18 cellular contexts compared by ENCODE assay signal in genomic region chr5:10645146-10645545, GRCh38.
DNase-seq lines count a peak whose midpoint lies in the region; ATAC-seq, FAIRE-seq and TF ChIP-seq lines count a peak whose summit lies in the region.
"Had no signal": no experiment of that assay in that cellular context is flagged by ENCODE, and none has a peak within 500 bp of the region (broad histone marks: within the 10 kb centered on the region; RNA-seq: fewer than 3 reads in every experiment).

No MANE protein-coding gene starts in this region.

- no peak overlapping the region for H3K4me2 ChIP-seq in GM12878 (ENCODE audit: control insufficient read depth, insufficient read depth)

- in situ Hi-C loops in GM12878 (cut with MboI) = no loop called here

- no peak overlapping the region for H3K27ac ChIP-seq in right cardiac atrium (ENCODE audit: low read length)
- no peak overlapping the region; the same call in 1 of the 2 replicates for H3K27ac ChIP-seq in GM12878 (ENCODE audit: control insufficient read depth, insufficient read depth)
- H3K27ac ChIP-seq in stomach = no peak overlapping the region
- H3K27ac ChIP-seq: WERI-Rb-1 had no signal

- no peak for TF ChIP-seq CTCF in GM12878 (IDR thresholded peaks at IDR 0.05 in 2 of 3, conservative IDR thresholded peaks at IDR 0.05 in 1 of 3; ENCODE audit: control insufficient read depth in 2 of 3, extremely low read depth in 1 of 3, insufficient read depth in 1 of 3, low read depth in 3 of 3, low read length in 3 of 3)
- no peak for TF ChIP-seq CTCF in stomach (IDR thresholded peaks at IDR 0.05)

- no peak overlapping the region for H3K4me3 ChIP-seq in right cardiac atrium (ENCODE audit: low read length)
- no peak overlapping the region; the same call in 1 of the 2 replicates for H3K4me3 ChIP-seq in GM12878
- H3K4me3 ChIP-seq in stomach = no peak overlapping the region

- no peak overlapping the region for H2AFZ ChIP-seq in GM12878 (ENCODE audit: control insufficient read depth, low read depth, low read length)

- TF ChIP-seq RAD21 in GM12878 (IDR thresholded peaks at IDR 0.05; ENCODE audit: insufficient read depth, low read depth, low read length) = no peak

- ATAC-seq in right cardiac atrium = peak; percentile 12 to 51
- peak; percentile 48 for ATAC-seq in GM21825 (IDR thresholded peaks at IDR 0.05; ENCODE audit: unreplicated experiment)
- ATAC-seq in GM12878 = peak; percentile 64
- ATAC-seq: HepG2 had no signal

- intact Hi-C loops in right cardiac atrium (cut with DNase I) = no loop called here
- intact Hi-C loops in cardiac septum (cut with DNase I) = no loop called here
- intact Hi-C loops in GM12878 (cut with micrococcal nuclease; ENCODE audit: unreplicated experiment) = no loop called here
- intact Hi-C loops in stomach (cut with DNase I; ENCODE audit: low total_unique reads) = no loop called here

- CTCF ChIA-PET in GM12878 (lab: Yijun Ruan, JAX) = interaction anchor here (1.3 to 2.8 kb wide), 3 partner anchors 11 to 192 kb away, joined by 4 to 8 read pairs (median 5); no protein-coding TSS in a partner anchor

- no peaks in the 10 kb centered on the region for H4K20me1 ChIP-seq in GM12878 (ENCODE audit: control insufficient read depth, insufficient read depth)

- DNase-seq in right cardiac atrium (no peak), cardiac septum (ENCODE audit: low spot score) (no peak), GM12878 (ENCODE audit: low read depth, low spot score) (no peak), stomach (peak; percentile 9), NCI-H187 treated with DMSO at 0.1 percent for 48 hours (lab: John Stamatoyannopoulos, UW) (no peak), NCI-H774 (lab: John Stamatoyannopoulos, UW) (no peak), DMS53 (lab: John Stamatoyannopoulos, UW) (no peak)
- DNase-seq: activated CD8-positive, alpha-beta memory T cell treated with anti-CD3 and anti-CD28 coated beads, Interleukin-2, amount 50 U/mL, for 48 hours; activated naive CD4-positive, alpha-beta T cell treated with anti-CD3 and anti-CD28 coated beads, Interleukin-2, amount 50 U/mL, for 16 hours; hippocampal formation; NCI-H1694 treated with DMSO at 0.1 percent for 48 hours; NCI-H345; retina; RPMI8226; WERI-Rb-1 had no signal

- peaks cover 48% of the 10 kb centered on the region for H3K79me2 ChIP-seq in GM12878 (ENCODE audit: control insufficient read depth, insufficient read depth, low read length)

- no peak overlapping the region for H3K9ac ChIP-seq in GM12878 (ENCODE audit: control insufficient read depth, insufficient read depth, low read length)

- POLR2A ChIA-PET in GM12878 (lab: Charles Lee) = interaction anchor here (0.9 to 1.5 kb wide), 4 partner anchors 10 to 78 kb away, joined by 3 to 5 read pairs (median 4); no protein-coding TSS in a partner anchor

- H3K27me3 ChIP-seq in right cardiac atrium (ENCODE audit: control insufficient read depth, insufficient read depth) (no peaks in the 10 kb centered on the region), GM12878 (replicated peaks in 1 of 2; ENCODE audit: control insufficient read depth in 2 of 2, insufficient read depth in 2 of 2, low read length in 1 of 2) (no peaks in the 10 kb centered on the region), stomach (peaks cover 0 to 20% (median 16%) of the 10 kb centered on the region in 3 donors)

- TF ChIP-seq POLR2A in GM12878 (IDR thresholded peaks at IDR 0.05; ENCODE audit: low read depth, low read length) (no peak), stomach (IDR thresholded peaks at IDR 0.05) (no peak)

- H3K9me3 ChIP-seq in right cardiac atrium (ENCODE audit: control insufficient read depth, low read length) (no peaks in the 10 kb centered on the region), GM12878 (replicated peaks; ENCODE audit: control insufficient read depth, insufficient read depth, low read length) (no peaks in the 10 kb centered on the region; the same call in 1 of the 3 replicates), stomach (peaks cover 0 to under 1% (median 0%) of the 10 kb centered on the region in 4 donors)

- H3K36me3 ChIP-seq in GM12878 (ENCODE audit: control insufficient read depth in 2 of 2, insufficient read depth in 2 of 2, low read length in 1 of 2) (peaks cover 11 to 34% of the 10 kb centered on the region in 2 experiments), stomach (peaks cover 0 to 11% (median 0%) of the 10 kb centered on the region in 4 donors)

- TF ChIP-seq EP300 in GM12878 (IDR thresholded peaks at IDR 0.05; ENCODE audit: borderline replicate concordance in 1 of 2, control insufficient read depth in 1 of 2, low read depth in 2 of 2, low read length in 2 of 2) (no peak), stomach (IDR thresholded peaks at IDR 0.05) (no peak)

- no peak for FAIRE-seq in GM12878 (lab: Jason Lieb, UNC)
- FAIRE-seq: endometrium, HepG2 had no signal

- no TSS peak for BruUV-seq in GM12878 (replicated peaks; lab: Mats Ljungman, UMichigan)

- WGBS in right cardiac atrium = 95% methylated on average over 3 of the region's 3 CpGs
- 100% methylated on average over 3 of the region's 3 CpGs for WGBS in GM12878 (ENCODE audit: insufficient coverage, insufficient replicate concordance, low lambda C conversion rate, missing lambda C conversion rate)
- WGBS in stomach, 5 donors = 82 to 92% (median 91%) methylated on average over 3 of the region's 3 CpGs

- no peaks in the 10 kb centered on the region for H3K4me1 ChIP-seq in right cardiac atrium (ENCODE audit: control insufficient read depth, insufficient read depth, low read length)
- H3K4me1 ChIP-seq in GM12878 (ENCODE audit: control insufficient read depth, insufficient read depth, low read length) = peaks cover 13% of the 10 kb centered on the region
- H3K4me1 ChIP-seq in stomach = peaks cover 0 to 7% (median 0%) of the 10 kb centered on the region in 4 donors

- RAD21 ChIA-PET in GM12878 (lab: Charles Lee; ENCODE audit: unreplicated experiment) = interaction anchor here (0.7 to 1.6 kb wide), 4 partner anchors 9 to 40 kb away, joined by 3 to 4 read pairs (median 4); no protein-coding TSS in a partner anchor

- SMC1A ChIA-PET in GM12878 (lab: Charles Lee; ENCODE audit: uncharacterized antibody, unreplicated experiment) = interaction anchor here (2.2 kb wide), 1 partner anchor 9 kb away, joined by 6 read pairs; no protein-coding TSS in a partner anchor

TF ChIP-seq in GM12878, 131 proteins besides CTCF, POLR2A, EP300 and RAD21 (continues in another document):
- no peak for TF ChIP-seq SMAD1 (IDR thresholded peaks at IDR 0.05; ENCODE audit: low read depth, partially characterized antibody)
- no peak for TF ChIP-seq HDAC6 (IDR thresholded peaks at IDR 0.05; ENCODE audit: unreplicated experiment)
- TF ChIP-seq TCF7 (IDR thresholded peaks at IDR 0.05; ENCODE audit: borderline replicate concordance) = no peak
- TF ChIP-seq BCLAF1 (IDR thresholded peaks at IDR 0.05) = no peak
- TF ChIP-seq CREB1 (IDR thresholded peaks at IDR 0.05; ENCODE audit: low read depth) = peak; percentile 21; the same call in 1 of the 2 replicates
- peak; percentile 20; the same call in 1 of the 2 replicates for TF ChIP-seq SPI1 (IDR thresholded peaks at IDR 0.05; ENCODE audit: borderline replicate concordance, insufficient read depth, low read depth, low read length)
- peak; percentile 51; the same call in 1 of the 2 replicates for TF ChIP-seq EED (IDR thresholded peaks at IDR 0.05; ENCODE audit: low read depth)
- TF ChIP-seq ZBTB11 (CRISPR knock-in tag; IDR thresholded peaks at IDR 0.05) = no peak
- TF ChIP-seq NFIC (IDR thresholded peaks at IDR 0.05; ENCODE audit: low read depth, low read length) = no peak
- peak; percentile 25; the same call in 1 of the 2 replicates for TF ChIP-seq RUNX3 (IDR thresholded peaks at IDR 0.05; ENCODE audit: low read length)
- no peak for TF ChIP-seq KDM1A (IDR thresholded peaks at IDR 0.05; ENCODE audit: borderline replicate concordance)
